ENCODE assay signal across 28 cellular contexts in genomic region chr6:1933292-1933691, GRCh38.
"Had no signal": no experiment of that assay in that cellular context is flagged by ENCODE, and none has a peak within 500 bp of the region (broad histone marks: within the 10 kb centered on the region; RNA-seq: fewer than 3 reads in every experiment).

No MANE protein-coding gene starts in this region.

- H3K4me3 ChIP-seq: ascending aorta, breast epithelium, cardiac muscle cell, colonic mucosa, esophagus squamous epithelium had no signal

- H3K9me3 ChIP-seq: ascending aorta, breast epithelium, colonic mucosa, esophagus squamous epithelium had no signal

- H3K27ac Mint-ChIP-seq: activated CD4-positive, alpha-beta memory T cell treated with anti-CD3 and anti-CD28 coated beads, Interleukin-2, amount 10 ng/mL, durations not matched to agents 7 days and 5 days; activated CD4-positive, alpha-beta T cell treated with anti-CD3 and anti-CD28 coated beads for 36 hours; activated CD4-positive, alpha-beta T cell treated with anti-CD3 and anti-CD28 coated beads, Interleukin-2, amount 10 ng/mL, durations not matched to agents 24 days and 14 days; activated naive CD4-positive, alpha-beta T cell treated with anti-CD3 and anti-CD28 coated beads, Interleukin-2, amount 10 ng/mL, durations not matched to agents 7 days and 5 days; activated naive CD4-positive, alpha-beta T cell treated with anti-CD3 and anti-CD28 coated beads, Interleukin-2, amount 50 U/mL, for 72 hours; activated naive CD8-positive, alpha-beta T cell treated with anti-CD3 and anti-CD28 coated beads, Interleukin-2, amount 10 ng/mL, durations not matched to agents 7 days and 5 days; activated T-cell treated with anti-CD3 and anti-CD28 coated beads, Interleukin-2, amount 50 U/mL, for 24 hours; activated T-cell treated with anti-CD3 and anti-CD28 coated beads, Interleukin-2, amount 50 U/mL, for 72 hours; brain had no signal

- H3K27ac ChIP-seq: ascending aorta, breast epithelium, cardiac muscle cell, colonic mucosa, esophagus squamous epithelium had no signal

- ATAC-seq: activated CD4-positive, alpha-beta T cell treated with anti-CD3 and anti-CD28 coated beads for 36 hours; activated naive CD4-positive, alpha-beta T cell treated with anti-CD3 and anti-CD28 coated beads, Interleukin-2, amount 50 U/mL, for 72 hours; activated T-cell treated with anti-CD3 and anti-CD28 coated beads, Interleukin-2, amount 50 U/mL, for 72 hours had no signal

- H3K4me3 Mint-ChIP-seq: activated CD4-positive, alpha-beta memory T cell treated with anti-CD3 and anti-CD28 coated beads, Interleukin-2, amount 10 ng/mL, durations not matched to agents 7 days and 5 days; activated CD4-positive, alpha-beta T cell treated with anti-CD3 and anti-CD28 coated beads for 36 hours; activated CD4-positive, alpha-beta T cell treated with anti-CD3 and anti-CD28 coated beads, Interleukin-2, amount 10 ng/mL, durations not matched to agents 24 days and 14 days; activated naive CD4-positive, alpha-beta T cell treated with anti-CD3 and anti-CD28 coated beads, Interleukin-2, amount 10 ng/mL, durations not matched to agents 7 days and 5 days; activated naive CD8-positive, alpha-beta T cell treated with anti-CD3 and anti-CD28 coated beads, Interleukin-2, amount 10 ng/mL, durations not matched to agents 7 days and 5 days; activated T-cell treated with anti-CD3 and anti-CD28 coated beads, Interleukin-2, amount 50 U/mL, for 24 hours; activated T-cell treated with anti-CD3 and anti-CD28 coated beads, Interleukin-2, amount 50 U/mL, for 72 hours; brain had no signal

- H3K36me3 ChIP-seq: ascending aorta, breast epithelium, cardiac muscle cell, colonic mucosa had no signal

- H3K4me1 ChIP-seq: breast epithelium, colonic mucosa, esophagus squamous epithelium had no signal

- DNase-seq: activated CD4-positive, alpha-beta memory T cell treated with anti-CD3 and anti-CD28 coated beads, Interleukin-2, amount 10 ng/mL, durations not matched to agents 7 days and 5 days; activated CD4-positive, alpha-beta T cell treated with anti-CD3 and anti-CD28 coated beads for 36 hours; activated CD4-positive, alpha-beta T cell treated with anti-CD3 and anti-CD28 coated beads, Interleukin-2, amount 10 ng/mL, durations not matched to agents 24 days and 14 days; activated CD4-positive, alpha-beta T cell treated with anti-CD3 and anti-CD28 coated beads, Interleukin-2, amount 50 U/mL, for 4 hours; activated CD4-positive, CD25-positive, alpha-beta regulatory T cell; activated CD4-positive, CD25-positive, alpha-beta regulatory T cell treated with anti-CD3 and anti-CD28 coated beads, Interleukin-2, amount 50 U/mL, for 72 hours; activated CD8-positive, alpha-beta memory T cell treated with anti-CD3 and anti-CD28 coated beads, Interleukin-2, amount 50 U/mL, for 48 hours; activated gamma-delta T cell; activated naive CD4-positive, alpha-beta T cell; activated naive CD4-positive, alpha-beta T cell treated with anti-CD3 and anti-CD28 coated beads, Interleukin-2, amount 10 ng/mL, durations not matched to agents 7 days and 5 days; activated naive CD8-positive, alpha-beta T cell treated with anti-CD3 and anti-CD28 coated beads, Interleukin-2, amount 10 ng/mL, durations not matched to agents 7 days and 5 days; activated T-cell treated with anti-CD3 and anti-CD28 coated beads for 4 hours; activated T-cell treated with anti-CD3 and anti-CD28 coated beads, Interleukin-2, amount 50 U/mL, for 24 hours; activated T-cell treated with anti-CD3 and anti-CD28 coated beads, Interleukin-2, amount 50 U/mL, for 72 hours; central memory CD4-positive, alpha-beta T cell; cerebellar nuclear complex; colonic mucosa; effector CD8-positive, alpha-beta T cell; erythroblast; esophagus squamous epithelium; head of caudate nucleus; T-helper 2 cell had no signal

- H3K36me3 Mint-ChIP-seq: activated naive CD4-positive, alpha-beta T cell treated with anti-CD3 and anti-CD28 coated beads, Interleukin-2, amount 10 ng/mL, durations not matched to agents 7 days and 5 days; brain had no signal

- FAIRE-seq: frontal cortex had no signal

- H3K27me3 ChIP-seq: ascending aorta, breast epithelium, cardiac muscle cell, colonic mucosa, esophagus squamous epithelium had no signal

- H3K27me3 Mint-ChIP-seq: activated CD4-positive, alpha-beta memory T cell treated with anti-CD3 and anti-CD28 coated beads, Interleukin-2, amount 10 ng/mL, durations not matched to agents 7 days and 5 days; activated CD4-positive, alpha-beta T cell treated with anti-CD3 and anti-CD28 coated beads for 36 hours; activated CD4-positive, alpha-beta T cell treated with anti-CD3 and anti-CD28 coated beads, Interleukin-2, amount 10 ng/mL, durations not matched to agents 24 days and 14 days; activated naive CD4-positive, alpha-beta T cell treated with anti-CD3 and anti-CD28 coated beads, Interleukin-2, amount 10 ng/mL, durations not matched to agents 7 days and 5 days; activated naive CD8-positive, alpha-beta T cell treated with anti-CD3 and anti-CD28 coated beads, Interleukin-2, amount 10 ng/mL, durations not matched to agents 7 days and 5 days; activated T-cell treated with anti-CD3 and anti-CD28 coated beads, Interleukin-2, amount 50 U/mL, for 24 hours had no signal

- H3K4me1 Mint-ChIP-seq: activated CD4-positive, alpha-beta memory T cell treated with anti-CD3 and anti-CD28 coated beads, Interleukin-2, amount 10 ng/mL, durations not matched to agents 7 days and 5 days; activated CD4-positive, alpha-beta T cell treated with anti-CD3 and anti-CD28 coated beads for 36 hours; activated CD4-positive, alpha-beta T cell treated with anti-CD3 and anti-CD28 coated beads, Interleukin-2, amount 10 ng/mL, durations not matched to agents 24 days and 14 days; activated naive CD4-positive, alpha-beta T cell treated with anti-CD3 and anti-CD28 coated beads, Interleukin-2, amount 10 ng/mL, durations not matched to agents 7 days and 5 days; activated naive CD8-positive, alpha-beta T cell treated with anti-CD3 and anti-CD28 coated beads, Interleukin-2, amount 10 ng/mL, durations not matched to agents 7 days and 5 days had no signal

- H3K9me3 Mint-ChIP-seq: activated CD4-positive, alpha-beta T cell treated with anti-CD3 and anti-CD28 coated beads, Interleukin-2, amount 10 ng/mL, durations not matched to agents 24 days and 14 days had no signal
